Comparison of ENCODE assay signal across 17 cellular contexts in the genomic region with DNA sequence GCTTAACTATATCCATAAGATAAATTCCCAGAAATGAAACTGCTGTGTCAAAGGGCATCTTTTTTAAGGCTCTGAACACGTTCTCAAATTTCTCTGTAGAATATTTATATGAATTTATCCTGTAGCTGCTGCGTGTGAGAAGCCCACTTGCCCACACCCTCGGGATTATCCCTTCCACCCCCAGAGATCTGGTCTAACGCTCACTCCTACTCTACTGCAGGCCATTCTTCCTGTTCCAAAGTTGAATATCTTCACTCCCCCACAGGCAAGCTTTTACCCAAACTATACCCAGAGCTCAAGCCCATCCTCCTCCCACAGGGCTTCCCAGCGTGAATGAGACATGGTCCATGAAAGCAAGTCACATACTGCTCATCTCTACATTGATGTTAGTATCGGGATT.
"Had no signal": no experiment of that assay in that cellular context is flagged by ENCODE, and none has a peak within 500 bp of the region (broad histone marks: within the 10 kb centered on the region; RNA-seq: fewer than 3 reads in every experiment).

No MANE protein-coding gene starts in this region.

- H3K9me3 Mint-ChIP-seq: activated B cell treated with CpG ODN at 0.5 μM for 24 hours; activated CD4-positive, alpha-beta memory T cell treated with anti-CD3 and anti-CD28 coated beads for 36 hours; activated CD4-positive, alpha-beta memory T cell treated with anti-CD3 and anti-CD28 coated beads, Interleukin-2, amount 10 ng/mL, durations not matched to agents 7 days and 5 days; activated CD4-positive, alpha-beta T cell treated with anti-CD3 and anti-CD28 coated beads, Interleukin-2, amount 10 ng/mL, durations not matched to agents 24 days and 14 days; activated CD4-positive, alpha-beta T cell treated with anti-CD3 and anti-CD28 coated beads, Interleukin-2, amount 10 ng/mL, durations not matched to agents 7 days and 5 days; activated CD8-positive, alpha-beta T cell treated with anti-CD3 and anti-CD28 coated beads for 36 hours; T-cell; T-helper 1 cell treated with Interleukin-12 subunit alpha and Interleukin-12 subunit beta and Interleukin-4 antibody, amounts not matched to agents 30 μg/mL and 1 μg/mL, for 36 hours; T-helper 2 cell treated with Interferon-gamma antibody and Interleukin-4, amounts not matched to agents 5 μg/mL and 100 μg/mL, for 36 hours; WTC11 had no signal

- H3K27me3 Mint-ChIP-seq: activated B cell treated with CpG ODN at 0.5 μM for 24 hours; activated CD4-positive, alpha-beta memory T cell treated with anti-CD3 and anti-CD28 coated beads for 36 hours; activated CD4-positive, alpha-beta memory T cell treated with anti-CD3 and anti-CD28 coated beads, Interleukin-2, amount 10 ng/mL, durations not matched to agents 7 days and 5 days; activated CD4-positive, alpha-beta T cell treated with anti-CD3 and anti-CD28 coated beads for 36 hours; activated CD4-positive, alpha-beta T cell treated with anti-CD3 and anti-CD28 coated beads, Interleukin-2, amount 10 ng/mL, durations not matched to agents 24 days and 14 days; activated CD4-positive, alpha-beta T cell treated with anti-CD3 and anti-CD28 coated beads, Interleukin-2, amount 10 ng/mL, durations not matched to agents 7 days and 5 days; activated CD8-positive, alpha-beta memory T cell treated with anti-CD3 and anti-CD28 coated beads, Interleukin-2, amount 10 ng/mL, durations not matched to agents 7 days and 5 days; activated CD8-positive, alpha-beta T cell treated with anti-CD3 and anti-CD28 coated beads for 36 hours; T-cell; T-helper 17 cell had no signal

- ATAC-seq: activated CD4-positive, alpha-beta T cell treated with anti-CD3 and anti-CD28 coated beads for 36 hours; activated CD4-positive, CD25-positive, alpha-beta regulatory T cell treated with anti-CD3 and anti-CD28 coated beads, Interleukin-2, amount 50 U/mL, for 24 hours; activated CD8-positive, alpha-beta memory T cell treated with anti-CD3 and anti-CD28 coated beads, Interleukin-2, amount 10 ng/mL, durations not matched to agents 7 days and 5 days; activated CD8-positive, alpha-beta T cell treated with anti-CD3 and anti-CD28 coated beads for 36 hours; activated CD8-positive, alpha-beta T cell treated with anti-CD3 and anti-CD28 coated beads, Interleukin-2, amount 10 ng/mL, durations not matched to agents 7 days and 5 days; T-cell; T-helper 17 cell; WTC11 had no signal

- H3K36me3 ChIP-seq: WERI-Rb-1 had no signal

- H3K27ac ChIP-seq: VCaP, WERI-Rb-1 had no signal

- H3K27ac Mint-ChIP-seq: activated B cell treated with CpG ODN at 0.5 μM for 24 hours; activated CD4-positive, alpha-beta memory T cell treated with anti-CD3 and anti-CD28 coated beads for 36 hours; activated CD4-positive, alpha-beta memory T cell treated with anti-CD3 and anti-CD28 coated beads, Interleukin-2, amount 10 ng/mL, durations not matched to agents 7 days and 5 days; activated CD4-positive, alpha-beta T cell treated with anti-CD3 and anti-CD28 coated beads for 36 hours; activated CD4-positive, alpha-beta T cell treated with anti-CD3 and anti-CD28 coated beads, Interleukin-2, amount 10 ng/mL, durations not matched to agents 24 days and 14 days; activated CD4-positive, alpha-beta T cell treated with anti-CD3 and anti-CD28 coated beads, Interleukin-2, amount 10 ng/mL, durations not matched to agents 7 days and 5 days; activated CD8-positive, alpha-beta memory T cell treated with anti-CD3 and anti-CD28 coated beads, Interleukin-2, amount 10 ng/mL, durations not matched to agents 7 days and 5 days; activated CD8-positive, alpha-beta T cell treated with anti-CD3 and anti-CD28 coated beads for 36 hours; activated CD8-positive, alpha-beta T cell treated with anti-CD3 and anti-CD28 coated beads, Interleukin-2, amount 10 ng/mL, durations not matched to agents 7 days and 5 days; T-cell; T-helper 1 cell treated with Interleukin-12 subunit alpha and Interleukin-12 subunit beta and Interleukin-4 antibody, amounts not matched to agents 30 μg/mL and 1 μg/mL, for 36 hours; T-helper 17 cell; T-helper 2 cell treated with Interferon-gamma antibody and Interleukin-4, amounts not matched to agents 5 μg/mL and 100 μg/mL, for 36 hours; WTC11 had no signal

- H3K36me3 Mint-ChIP-seq: activated CD8-positive, alpha-beta memory T cell treated with anti-CD3 and anti-CD28 coated beads, Interleukin-2, amount 10 ng/mL, durations not matched to agents 7 days and 5 days; WTC11 had no signal

- H3K4me3 Mint-ChIP-seq: activated B cell treated with CpG ODN at 0.5 μM for 24 hours; activated CD4-positive, alpha-beta memory T cell treated with anti-CD3 and anti-CD28 coated beads for 36 hours; activated CD4-positive, alpha-beta memory T cell treated with anti-CD3 and anti-CD28 coated beads, Interleukin-2, amount 10 ng/mL, durations not matched to agents 7 days and 5 days; activated CD4-positive, alpha-beta T cell treated with anti-CD3 and anti-CD28 coated beads for 36 hours; activated CD4-positive, alpha-beta T cell treated with anti-CD3 and anti-CD28 coated beads, Interleukin-2, amount 10 ng/mL, durations not matched to agents 24 days and 14 days; activated CD4-positive, alpha-beta T cell treated with anti-CD3 and anti-CD28 coated beads, Interleukin-2, amount 10 ng/mL, durations not matched to agents 7 days and 5 days; activated CD8-positive, alpha-beta memory T cell treated with anti-CD3 and anti-CD28 coated beads, Interleukin-2, amount 10 ng/mL, durations not matched to agents 7 days and 5 days; activated CD8-positive, alpha-beta T cell treated with anti-CD3 and anti-CD28 coated beads for 36 hours; activated CD8-positive, alpha-beta T cell treated with anti-CD3 and anti-CD28 coated beads, Interleukin-2, amount 10 ng/mL, durations not matched to agents 7 days and 5 days; T-cell; T-helper 1 cell treated with Interleukin-12 subunit alpha and Interleukin-12 subunit beta and Interleukin-4 antibody, amounts not matched to agents 30 μg/mL and 1 μg/mL, for 36 hours; T-helper 17 cell; T-helper 2 cell treated with Interferon-gamma antibody and Interleukin-4, amounts not matched to agents 5 μg/mL and 100 μg/mL, for 36 hours; WTC11 had no signal

- H3K4me1 Mint-ChIP-seq: activated CD4-positive, alpha-beta memory T cell treated with anti-CD3 and anti-CD28 coated beads, Interleukin-2, amount 10 ng/mL, durations not matched to agents 7 days and 5 days; activated CD4-positive, alpha-beta T cell treated with anti-CD3 and anti-CD28 coated beads, Interleukin-2, amount 10 ng/mL, durations not matched to agents 24 days and 14 days; activated CD4-positive, alpha-beta T cell treated with anti-CD3 and anti-CD28 coated beads, Interleukin-2, amount 10 ng/mL, durations not matched to agents 7 days and 5 days had no signal
